12 cellular contexts compared by ENCODE assay signal in the genomic region with DNA sequence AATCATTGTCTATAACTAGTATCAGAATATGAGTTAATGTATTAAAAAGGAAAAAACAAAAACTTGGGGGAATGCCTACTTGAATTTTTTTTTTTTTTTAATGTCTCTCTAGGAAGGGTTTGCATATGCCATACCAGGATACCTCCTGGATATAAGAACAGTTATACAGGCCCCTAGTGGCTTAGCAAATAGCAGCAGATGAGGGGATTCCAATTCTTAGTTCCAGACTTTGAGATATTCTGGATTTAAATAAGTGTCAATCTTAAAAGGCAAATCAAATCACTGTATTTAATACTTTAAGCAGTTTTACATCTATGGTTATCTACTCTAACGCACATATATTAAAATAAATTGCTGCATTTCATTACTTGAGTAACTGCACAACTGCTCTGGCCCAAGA.
A peak's percentile ranks its signal among the peaks of the same experiment; 100 is the strongest.
DNase-seq lines count a peak whose midpoint lies in the region; ATAC-seq and TF ChIP-seq lines count a peak whose summit lies in the region.
"Had no signal": no experiment of that assay in that cellular context is flagged by ENCODE, and none has a peak within 500 bp of the region (broad histone marks: within the 10 kb centered on the region; RNA-seq: fewer than 3 reads in every experiment).

No MANE protein-coding gene starts in this region.

- in situ Hi-C loops in gastrocnemius medialis (cut with MboI; ENCODE audit: low sequenced_read_pairs in 4 of 4): no loop called here

- H3K9me3 ChIP-seq in left ventricle myocardium inferior (replicated peaks) (no peaks in the 10 kb centered on the region), hepatocyte (ENCODE audit: low read depth) (no peaks in the 10 kb centered on the region), gastrocnemius medialis (no peaks in the 10 kb centered on the region), ascending aorta (no peaks in the 10 kb centered on the region)

- peak overlapping the region; percentile 89 for H3K4me2 ChIP-seq in hepatocyte

- 72% methylated on average over 1 of the region's 1 CpG for WGBS in hepatocyte (ENCODE audit: low lambda C conversion rate, missing lambda C conversion rate)

- H3K27me3 ChIP-seq in left ventricle myocardium inferior (ENCODE audit: low read depth) (peaks cover 35% of the 10 kb centered on the region), hepatocyte (peaks cover 13% of the 10 kb centered on the region), gastrocnemius medialis (peaks cover 20 to 25% (median 23%) of the 10 kb centered on the region in 3 donors), ascending aorta (no peaks in the 10 kb centered on the region)

- H3K36me3 Mint-ChIP-seq in effector memory CD8-positive, alpha-beta T cell (ENCODE audit: insufficient read depth): no peaks in the 10 kb centered on the region
- H3K36me3 Mint-ChIP-seq: CD8-positive, alpha-beta T cell; natural killer cell; T-cell had no signal

- H3K9me2 ChIP-seq in hepatocyte (replicated peaks; ENCODE audit: insufficient read depth): no peaks in the 10 kb centered on the region

- intact Hi-C loops in left ventricle myocardium inferior (cut with micrococcal nuclease) (no loop called here), left ventricle myocardium superior (cut with micrococcal nuclease) (no loop called here), gastrocnemius medialis (cut with DNase I; ENCODE audit: low total_unique reads) (no loop called here), ascending aorta (cut with DNase I) (loop anchor here (5.0 kb wide), 2 partner anchors 123 to 138 kb away; no protein-coding TSS in a partner anchor)

- TF ChIP-seq CTCF in left ventricle myocardium inferior (IDR thresholded peaks at IDR 0.05; ENCODE audit: borderline replicate concordance): peak; percentile 49
- peak; percentile 58 for TF ChIP-seq CTCF in hepatocyte (IDR thresholded peaks at IDR 0.05; ENCODE audit: poor library complexity)
- TF ChIP-seq CTCF in gastrocnemius medialis (IDR thresholded peaks at IDR 0.05 in 4 of 5, conservative IDR thresholded peaks at IDR 0.05 in 1 of 5): no peak
- TF ChIP-seq CTCF in ascending aorta (IDR thresholded peaks at IDR 0.05): peak in 1 of 3 experiments; percentile 46

- no peak for TF ChIP-seq POLR2A in gastrocnemius medialis (IDR thresholded peaks at IDR 0.05)

- no peak overlapping the region for H3K27ac ChIP-seq in left ventricle myocardium inferior (replicated peaks)
- H3K27ac ChIP-seq in hepatocyte: no peak overlapping the region
- H3K27ac ChIP-seq in gastrocnemius medialis: no peak overlapping the region
- H3K27ac ChIP-seq in ascending aorta: no peak overlapping the region

- peaks cover 42% of the 10 kb centered on the region for H3K79me2 ChIP-seq in hepatocyte

- H3K36me3 ChIP-seq in left ventricle myocardium inferior (no peaks in the 10 kb centered on the region), hepatocyte (replicated peaks; ENCODE audit: insufficient read depth, low read depth) (no peaks in the 10 kb centered on the region), gastrocnemius medialis (no peaks in the 10 kb centered on the region), ascending aorta (no peaks in the 10 kb centered on the region)

- DNase-seq in left ventricle myocardium inferior (no peak), left ventricle myocardium superior (no peak), hepatocyte (ENCODE audit: low spot score) (peak; percentile 43), gastrocnemius medialis (no peak), T1000 (lab: John Stamatoyannopoulos, UW) (no peak), ascending aorta (ENCODE audit: low spot score in 2 of 2) (no peak)
- no peak for DNase-seq in effector memory CD8-positive, alpha-beta T cell
- DNase-seq: activated T-cell treated with anti-CD3 and anti-CD28 coated beads, Interleukin-2, amount 50 U/mL, for 48 hours; CD8-positive, alpha-beta T cell; natural killer cell; T-cell had no signal

- H4K20me1 ChIP-seq in hepatocyte (ENCODE audit: insufficient read depth, poor library complexity, severe bottlenecking): no peaks in the 10 kb centered on the region

- peaks cover 19 to 53% of the 10 kb centered on the region in 2 donors for H3K27me3 Mint-ChIP-seq in effector memory CD8-positive, alpha-beta T cell

- no peak overlapping the region for H3K27ac Mint-ChIP-seq in effector memory CD8-positive, alpha-beta T cell
- H3K27ac Mint-ChIP-seq: CD8-positive, alpha-beta T cell; natural killer cell; T-cell had no signal

- H3K9me3 Mint-ChIP-seq in effector memory CD8-positive, alpha-beta T cell: no peaks in the 10 kb centered on the region
- H3K9me3 Mint-ChIP-seq: CD8-positive, alpha-beta T cell; natural killer cell; T-cell had no signal

- H3K4me1 ChIP-seq in left ventricle myocardium inferior (peaks cover 22% of the 10 kb centered on the region), hepatocyte (ENCODE audit: insufficient read depth) (peaks cover 6% of the 10 kb centered on the region), gastrocnemius medialis (peaks cover 4 to 9% of the 10 kb centered on the region in 2 donors), ascending aorta (peaks cover 0 to 4% of the 10 kb centered on the region in 2 donors)

- H3K4me3 ChIP-seq in left ventricle myocardium inferior (no peak overlapping the region), hepatocyte (no peak overlapping the region), gastrocnemius medialis (no peak overlapping the region), ascending aorta (peak overlapping the region in 1 of 2 donors; percentile 78)

- no peak for ATAC-seq in left ventricle myocardium superior
- peak; percentile 48; the same call in 1 of the 3 replicates for ATAC-seq in SK-N-SH treated with all-trans-retinoic acid at 6 μM for 48 hours
- ATAC-seq in effector memory CD8-positive, alpha-beta T cell (replicated peaks): no peak
- ATAC-seq in gastrocnemius medialis: no peak
- ATAC-seq: CD8-positive, alpha-beta T cell; natural killer cell; T-cell had no signal

- H3K4me1 Mint-ChIP-seq in effector memory CD8-positive, alpha-beta T cell (ENCODE audit: low read depth in 2 of 2): peaks cover 2 to 6% of the 10 kb centered on the region in 2 donors

- no peak overlapping the region for H2AFZ ChIP-seq in hepatocyte

- no peak overlapping the region for H3K4me3 Mint-ChIP-seq in effector memory CD8-positive, alpha-beta T cell
- H3K4me3 Mint-ChIP-seq: CD8-positive, alpha-beta T cell; natural killer cell; T-cell had no signal

TF ChIP-seq in SK-N-SH treated with all-trans-retinoic acid at 6 μM for 48 hours, 23 proteins besides CTCF, POLR2A, EP300 and RAD21 (continues in another document):
- no peak for TF ChIP-seq ZNF8 (CRISPR knock-in tag; IDR thresholded peaks at IDR 0.05)
- TF ChIP-seq, protein P1, sequence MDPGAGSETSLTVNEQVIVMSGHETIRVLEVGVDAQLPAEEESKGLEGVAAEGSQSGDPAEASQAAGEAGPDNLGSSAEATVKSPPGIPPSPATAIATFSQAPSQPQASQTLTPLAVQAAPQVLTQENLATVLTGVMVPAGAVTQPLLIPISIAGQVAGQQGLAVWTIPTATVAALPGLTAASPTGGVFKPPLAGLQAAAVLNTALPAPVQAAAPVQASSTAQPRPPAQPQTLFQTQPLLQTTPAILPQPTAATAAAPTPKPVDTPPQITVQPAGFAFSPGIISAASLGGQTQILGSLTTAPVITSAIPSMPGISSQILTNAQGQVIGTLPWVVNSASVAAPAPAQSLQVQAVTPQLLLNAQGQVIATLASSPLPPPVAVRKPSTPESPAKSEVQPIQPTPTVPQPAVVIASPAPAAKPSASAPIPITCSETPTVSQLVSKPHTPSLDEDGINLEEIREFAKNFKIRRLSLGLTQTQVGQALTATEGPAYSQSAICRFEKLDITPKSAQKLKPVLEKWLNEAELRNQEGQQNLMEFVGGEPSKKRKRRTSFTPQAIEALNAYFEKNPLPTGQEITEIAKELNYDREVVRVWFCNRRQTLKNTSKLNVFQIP (CRISPR knock-in tag; IDR thresholded peaks at IDR 0.05; ENCODE audit: borderline replicate concordance, low read depth): no peak
- no peak for TF ChIP-seq GLIS3 (CRISPR knock-in tag; IDR thresholded peaks at IDR 0.05)
- TF ChIP-seq, protein P2, sequence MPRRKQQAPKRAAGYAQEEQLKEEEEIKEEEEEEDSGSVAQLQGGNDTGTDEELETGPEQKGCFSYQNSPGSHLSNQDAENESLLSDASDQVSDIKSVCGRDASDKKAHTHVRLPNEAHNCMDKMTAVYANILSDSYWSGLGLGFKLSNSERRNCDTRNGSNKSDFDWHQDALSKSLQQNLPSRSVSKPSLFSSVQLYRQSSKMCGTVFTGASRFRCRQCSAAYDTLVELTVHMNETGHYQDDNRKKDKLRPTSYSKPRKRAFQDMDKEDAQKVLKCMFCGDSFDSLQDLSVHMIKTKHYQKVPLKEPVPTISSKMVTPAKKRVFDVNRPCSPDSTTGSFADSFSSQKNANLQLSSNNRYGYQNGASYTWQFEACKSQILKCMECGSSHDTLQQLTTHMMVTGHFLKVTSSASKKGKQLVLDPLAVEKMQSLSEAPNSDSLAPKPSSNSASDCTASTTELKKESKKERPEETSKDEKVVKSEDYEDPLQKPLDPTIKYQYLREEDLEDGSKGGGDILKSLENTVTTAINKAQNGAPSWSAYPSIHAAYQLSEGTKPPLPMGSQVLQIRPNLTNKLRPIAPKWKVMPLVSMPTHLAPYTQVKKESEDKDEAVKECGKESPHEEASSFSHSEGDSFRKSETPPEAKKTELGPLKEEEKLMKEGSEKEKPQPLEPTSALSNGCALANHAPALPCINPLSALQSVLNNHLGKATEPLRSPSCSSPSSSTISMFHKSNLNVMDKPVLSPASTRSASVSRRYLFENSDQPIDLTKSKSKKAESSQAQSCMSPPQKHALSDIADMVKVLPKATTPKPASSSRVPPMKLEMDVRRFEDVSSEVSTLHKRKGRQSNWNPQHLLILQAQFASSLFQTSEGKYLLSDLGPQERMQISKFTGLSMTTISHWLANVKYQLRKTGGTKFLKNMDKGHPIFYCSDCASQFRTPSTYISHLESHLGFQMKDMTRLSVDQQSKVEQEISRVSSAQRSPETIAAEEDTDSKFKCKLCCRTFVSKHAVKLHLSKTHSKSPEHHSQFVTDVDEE (CRISPR knock-in tag; IDR thresholded peaks at IDR 0.05): no peak
- TF ChIP-seq ISL1 (CRISPR knock-in tag; IDR thresholded peaks at IDR 0.05): no peak
- TF ChIP-seq SNAI2 (CRISPR knock-in tag; IDR thresholded peaks at IDR 0.05): no peak
- no peak for TF ChIP-seq ZNF70 (CRISPR knock-in tag; IDR thresholded peaks at IDR 0.05)
- no peak for TF ChIP-seq OSR1 (CRISPR knock-in tag; IDR thresholded peaks at IDR 0.05)
- TF ChIP-seq ZNF565 (CRISPR knock-in tag; conservative IDR thresholded peaks at IDR 0.05; ENCODE audit: low read depth): no peak
- no peak for TF ChIP-seq ZC3H10 (CRISPR knock-in tag; IDR thresholded peaks at IDR 0.05)

Comparison
In these comparisons a context has a peak if more than half of its experiments do, and no peak if none do; other contexts are left out.
1. CTCF ChIP-seq: peak in left ventricle myocardium inferior (single experiment) and hepatocyte (single experiment); none in gastrocnemius medialis (0 of 5).